13 cellular contexts compared by ENCODE assay signal in genomic region chr12:124448955-124449622, GRCh38.
"Had no signal": no experiment of that assay in that cellular context is flagged by ENCODE, and none has a peak within 500 bp of the region (broad histone marks: within the 10 kb centered on the region; RNA-seq: fewer than 3 reads in every experiment).

No MANE protein-coding gene starts in this region.

- ATAC-seq: left cardiac atrium; naive thymus-derived CD4-positive, alpha-beta T cell had no signal

- H3K9me3 Mint-ChIP-seq: endodermal cell, immature natural killer cell had no signal

- H3K9me3 ChIP-seq: stomach, thoracic aorta had no signal

- H3K27ac ChIP-seq: brain microvascular endothelial cell, stomach, thoracic aorta had no signal

- DNase-seq: activated CD4-positive, alpha-beta T cell treated with anti-CD3 and anti-CD28 coated beads for 1 hour; activated naive CD4-positive, alpha-beta T cell treated with Interleukin-2 at 50 U/mL for 16 hours; brain microvascular endothelial cell; dermis blood vessel endothelial cell; endodermal cell; erythroblast; immature natural killer cell; left cardiac atrium; naive thymus-derived CD4-positive, alpha-beta T cell; stimulated activated CD4-positive, alpha-beta T cell treated with anti-CD3 and anti-CD28 coated beads, Interleukin-4, amount 100 ng/mL, for 4 hours; stomach had no signal

- H3K4me3 Mint-ChIP-seq: endodermal cell had no signal

- H3K27me3 Mint-ChIP-seq: naive thymus-derived CD4-positive, alpha-beta T cell had no signal

- H3K4me3 ChIP-seq: skin epidermis, stomach, thoracic aorta had no signal

- H3K27me3 ChIP-seq: brain microvascular endothelial cell, stomach had no signal
